Comparison of ENCODE assay signal across 19 cellular contexts in the genomic region with DNA sequence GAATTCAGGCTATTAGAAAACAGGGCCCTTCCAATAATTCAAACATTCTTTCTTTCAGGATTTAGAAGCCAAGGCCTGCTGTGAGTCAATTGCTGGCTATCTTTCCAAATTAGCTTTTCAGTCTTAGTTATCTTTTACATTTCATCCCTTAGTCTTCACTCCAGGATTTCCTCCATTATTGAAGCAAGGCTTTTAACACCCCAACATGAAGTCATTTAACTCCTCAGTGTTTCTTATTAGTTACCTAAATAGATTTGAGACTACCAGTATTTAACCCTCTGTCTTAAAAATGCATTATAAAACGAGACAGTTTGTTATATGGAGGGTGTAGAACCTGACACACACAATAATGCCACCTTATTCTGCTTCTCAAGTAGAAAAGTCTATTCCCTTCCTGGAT.
"Had no signal": no experiment of that assay in that cellular context is flagged by ENCODE, and none has a peak within 500 bp of the region (broad histone marks: within the 10 kb centered on the region; RNA-seq: fewer than 3 reads in every experiment).

No MANE protein-coding gene starts in this region.

- DNase-seq: activated CD4-positive, alpha-beta T cell treated with anti-CD3 and anti-CD28 coated beads for 1 hour; activated T-cell treated with anti-CD3 and anti-CD28 coated beads for 4 hours; brain microvascular endothelial cell; colonic mucosa; effector CD4-positive, alpha-beta T cell; heart right ventricle; stimulated activated naive CD8-positive, alpha-beta T cell treated with anti-CD3 and anti-CD28 coated beads, Interleukin-15, amount 100 ng/mL, for 72 hours; T-helper 2 cell; upper lobe of left lung had no signal

- H3K27ac ChIP-seq: brain microvascular endothelial cell, colonic mucosa, heart right ventricle, prostate gland, right atrium auricular region, suprapubic skin, upper lobe of left lung, VCaP had no signal

- H3K27me3 ChIP-seq: brain microvascular endothelial cell, colonic mucosa, heart right ventricle, right atrium auricular region, suprapubic skin, upper lobe of left lung had no signal

- H3K4me1 ChIP-seq: colonic mucosa, prostate gland, right atrium auricular region, suprapubic skin, upper lobe of left lung had no signal

- H3K27me3 Mint-ChIP-seq: activated naive CD8-positive, alpha-beta T cell; central memory CD8-positive, alpha-beta T cell; memory B cell; natural killer cell treated with Interleukin-12 subunit alpha and Interleukin-12 subunit beta and Interleukin-15 and Interleukin-18, amount 100 ng/mL, for 72 hours; stimulated activated naive CD8-positive, alpha-beta T cell treated with anti-CD3 and anti-CD28 coated beads, Interleukin-15, amount 100 ng/mL, for 72 hours had no signal

- H3K4me3 ChIP-seq: colonic mucosa, heart right ventricle, prostate gland, right atrium auricular region, suprapubic skin, upper lobe of left lung had no signal

- H3K36me3 Mint-ChIP-seq: activated naive CD8-positive, alpha-beta T cell; memory B cell; natural killer cell treated with Interleukin-12 subunit alpha and Interleukin-12 subunit beta and Interleukin-15 and Interleukin-18, amount 100 ng/mL, for 72 hours had no signal

- H3K27ac Mint-ChIP-seq: activated naive CD8-positive, alpha-beta T cell; activated T-helper 1 cell treated with anti-CD3 and anti-CD28 coated beads, Interleukin-12 subunit alpha, Interleukin-12 subunit beta, Interleukin-2, Interleukin-4 antibody, amounts not matched to agents 30 ng/mL and 10 ng/mL and 1 ng/mL, durations not matched to agents 14 hours and 24 hours and 36 hours; memory B cell; natural killer cell treated with Interleukin-12 subunit alpha and Interleukin-12 subunit beta and Interleukin-15 and Interleukin-18, amount 100 ng/mL, for 72 hours; stimulated activated naive CD8-positive, alpha-beta T cell treated with anti-CD3 and anti-CD28 coated beads, Interleukin-15, amount 100 ng/mL, for 72 hours had no signal

- H3K4me1 Mint-ChIP-seq: central memory CD8-positive, alpha-beta T cell; memory B cell; stimulated activated naive CD8-positive, alpha-beta T cell treated with anti-CD3 and anti-CD28 coated beads, Interleukin-15, amount 100 ng/mL, for 72 hours had no signal

- H3K4me3 Mint-ChIP-seq: activated naive CD8-positive, alpha-beta T cell; activated T-helper 1 cell treated with anti-CD3 and anti-CD28 coated beads, Interleukin-12 subunit alpha, Interleukin-12 subunit beta, Interleukin-2, Interleukin-4 antibody, amounts not matched to agents 30 ng/mL and 10 ng/mL and 1 ng/mL, durations not matched to agents 14 hours and 24 hours and 36 hours; central memory CD8-positive, alpha-beta T cell; memory B cell; natural killer cell treated with Interleukin-12 subunit alpha and Interleukin-12 subunit beta and Interleukin-15 and Interleukin-18, amount 100 ng/mL, for 72 hours; stimulated activated naive CD8-positive, alpha-beta T cell treated with anti-CD3 and anti-CD28 coated beads, Interleukin-15, amount 100 ng/mL, for 72 hours had no signal

- H3K36me3 ChIP-seq: brain microvascular endothelial cell, colonic mucosa, heart right ventricle, prostate gland, right atrium auricular region, suprapubic skin, upper lobe of left lung had no signal

- H3K9me3 ChIP-seq: colonic mucosa, prostate gland, right atrium auricular region, suprapubic skin, upper lobe of left lung had no signal

- H3K9me3 Mint-ChIP-seq: activated T-helper 1 cell treated with anti-CD3 and anti-CD28 coated beads, Interleukin-12 subunit alpha, Interleukin-12 subunit beta, Interleukin-2, Interleukin-4 antibody, amounts not matched to agents 30 ng/mL and 10 ng/mL and 1 ng/mL, durations not matched to agents 14 hours and 24 hours and 36 hours; central memory CD8-positive, alpha-beta T cell; memory B cell; natural killer cell treated with Interleukin-12 subunit alpha and Interleukin-12 subunit beta and Interleukin-15 and Interleukin-18, amount 100 ng/mL, for 72 hours; stimulated activated naive CD8-positive, alpha-beta T cell treated with anti-CD3 and anti-CD28 coated beads, Interleukin-15, amount 100 ng/mL, for 72 hours had no signal

- ATAC-seq: esophagus mucosa; natural killer cell treated with Interleukin-12 subunit alpha and Interleukin-12 subunit beta and Interleukin-15 and Interleukin-18, amount 100 ng/mL, for 72 hours; stimulated activated naive CD8-positive, alpha-beta T cell treated with anti-CD3 and anti-CD28 coated beads, Interleukin-15, amount 100 ng/mL, for 72 hours had no signal
